Comparison of ENCODE assay signal across 1 cellular context in genomic region chr2:75571730-75572430, GRCh38.
TF ChIP-seq lines count a peak whose summit lies in the region.

No MANE protein-coding gene starts in this region.

TF ChIP-seq in IMR-90, 13 proteins besides CTCF, POLR2A, EP300 and RAD21:
- peak; percentile 25; the same call in 1 of the 2 replicates for TF ChIP-seq FOS (IDR thresholded peaks at IDR 0.05; ENCODE audit: low read depth, low read length)
- TF ChIP-seq MXI1 (IDR thresholded peaks at IDR 0.05; ENCODE audit: borderline replicate concordance, low read depth, low read length), result no peak
- no peak for TF ChIP-seq USF2 (IDR thresholded peaks at IDR 0.05; ENCODE audit: low read depth, low read length)
- no peak for TF ChIP-seq SMC3 (IDR thresholded peaks at IDR 0.05; ENCODE audit: low read depth, low read length)
- peak; percentile 37; the same call in 1 of the 2 replicates for TF ChIP-seq MAFK (IDR thresholded peaks at IDR 0.05; ENCODE audit: low read depth, low read length)
